8 cellular contexts compared by ENCODE assay signal in the genomic region with DNA sequence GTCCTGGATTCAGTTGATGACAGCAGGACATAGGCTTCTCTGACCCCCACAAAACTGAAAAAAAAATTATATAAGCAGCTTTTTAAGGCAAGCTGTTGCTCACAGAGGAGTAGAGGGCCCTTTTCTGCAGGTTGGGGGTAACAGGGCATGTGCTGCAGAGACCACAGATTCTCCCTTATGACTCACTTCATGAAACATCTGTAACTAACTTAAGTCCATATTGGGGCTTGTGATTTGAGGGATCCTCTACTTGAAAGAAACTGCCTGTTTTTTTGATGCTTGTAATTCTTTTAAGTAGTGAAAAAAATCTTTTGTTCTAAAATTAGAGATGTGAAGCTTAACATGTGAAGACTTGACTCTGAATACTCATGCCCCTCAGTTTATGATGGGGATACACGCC.
DNase-seq lines count a peak whose midpoint lies in the region; ATAC-seq lines count a peak whose summit lies in the region.

No MANE protein-coding gene starts in this region.

- H3K9me3 Mint-ChIP-seq in activated naive CD8-positive, alpha-beta T cell (ENCODE audit: low read depth), result no peaks in the 10 kb centered on the region

- H3K27me3 Mint-ChIP-seq in activated naive CD8-positive, alpha-beta T cell, result no peaks in the 10 kb centered on the region

- H3K27ac Mint-ChIP-seq in activated naive CD8-positive, alpha-beta T cell, result peak overlapping the region; percentile 66

- peak overlapping the region; percentile 12 for H3K4me3 Mint-ChIP-seq in activated naive CD8-positive, alpha-beta T cell

- ATAC-seq in GM19043 (IDR thresholded peaks at IDR 0.05; ENCODE audit: low read depth, unreplicated experiment) (peak; percentile 99), HG03060 (IDR thresholded peaks at IDR 0.05; ENCODE audit: low read depth, unreplicated experiment) (peak; percentile 99)

- H3K36me3 Mint-ChIP-seq in activated naive CD8-positive, alpha-beta T cell, result peaks cover 6% of the 10 kb centered on the region

- H3K4me1 Mint-ChIP-seq in activated naive CD8-positive, alpha-beta T cell (ENCODE audit: low read depth), result peaks cover 27% of the 10 kb centered on the region

- DNase-seq in AG20443 (ENCODE audit: low spot score) (peak; percentile 77), NCI-H2107 (lab: John Stamatoyannopoulos, UW) (no peak), NCI-H748 (lab: John Stamatoyannopoulos, UW; ENCODE audit: unreplicated experiment) (no peak), NCI-H2081 (lab: John Stamatoyannopoulos, UW) (no peak), GF-D8 (lab: John Stamatoyannopoulos, UW) (no peak)
